1 cellular context compared by ENCODE assay signal in the genomic region with DNA sequence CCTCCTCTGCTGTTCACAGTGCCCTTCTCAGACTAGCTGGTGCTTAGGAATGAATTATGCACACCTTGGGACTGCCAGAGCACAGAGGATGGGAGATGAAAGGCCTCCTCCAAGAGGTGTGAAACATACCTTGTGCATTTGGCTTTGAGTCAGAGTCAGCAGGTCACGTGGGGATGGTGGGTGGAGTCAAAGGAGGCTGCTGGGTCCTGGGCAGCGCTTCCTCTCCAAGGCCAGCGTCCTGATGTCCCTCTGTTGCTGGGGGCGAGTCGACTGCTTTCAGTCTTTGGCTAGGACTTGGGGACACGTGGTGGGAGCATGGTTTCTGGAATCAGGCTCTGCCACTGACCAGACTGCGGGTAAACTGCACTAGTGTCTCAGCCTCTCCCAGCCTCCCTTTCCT.
TF ChIP-seq lines count a peak whose summit lies in the region.

No MANE protein-coding gene starts in this region.

TF ChIP-seq in GM12878, 131 proteins besides CTCF, POLR2A, EP300 and RAD21:
- TF ChIP-seq USF1 (IDR thresholded peaks at IDR 0.05; ENCODE audit: borderline replicate concordance, extremely low read length, insufficient read depth, low read depth, low read length) = peak; percentile 64
- TF ChIP-seq, protein P1, sequence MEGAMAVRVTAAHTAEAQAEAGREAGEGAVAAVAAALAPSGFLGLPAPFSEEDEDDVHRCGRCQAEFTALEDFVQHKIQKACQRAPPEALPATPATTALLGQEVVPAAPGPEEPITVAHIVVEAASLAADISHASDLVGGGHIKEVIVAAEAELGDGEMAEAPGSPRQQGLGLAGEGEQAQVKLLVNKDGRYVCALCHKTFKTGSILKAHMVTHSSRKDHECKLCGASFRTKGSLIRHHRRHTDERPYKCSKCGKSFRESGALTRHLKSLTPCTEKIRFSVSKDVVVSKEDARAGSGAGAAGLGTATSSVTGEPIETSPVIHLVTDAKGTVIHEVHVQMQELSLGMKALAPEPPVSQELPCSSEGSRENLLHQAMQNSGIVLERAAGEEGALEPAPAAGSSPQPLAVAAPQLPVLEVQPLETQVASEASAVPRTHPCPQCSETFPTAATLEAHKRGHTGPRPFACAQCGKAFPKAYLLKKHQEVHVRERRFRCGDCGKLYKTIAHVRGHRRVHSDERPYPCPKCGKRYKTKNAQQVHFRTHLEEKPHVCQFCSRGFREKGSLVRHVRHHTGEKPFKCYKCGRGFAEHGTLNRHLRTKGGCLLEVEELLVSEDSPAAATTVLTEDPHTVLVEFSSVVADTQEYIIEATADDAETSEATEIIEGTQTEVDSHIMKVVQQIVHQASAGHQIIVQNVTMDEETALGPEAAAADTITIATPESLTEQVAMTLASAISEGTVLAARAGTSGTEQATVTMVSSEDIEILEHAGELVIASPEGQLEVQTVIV (IDR thresholded peaks at IDR 0.05; ENCODE audit: borderline replicate concordance, partially characterized antibody) = no peak
- TF ChIP-seq POLR2AphosphoS2 (IDR thresholded peaks at IDR 0.05; ENCODE audit: low read depth, low read length) = no peak
